ENCODE assay signal across 8 cellular contexts in the genomic region with DNA sequence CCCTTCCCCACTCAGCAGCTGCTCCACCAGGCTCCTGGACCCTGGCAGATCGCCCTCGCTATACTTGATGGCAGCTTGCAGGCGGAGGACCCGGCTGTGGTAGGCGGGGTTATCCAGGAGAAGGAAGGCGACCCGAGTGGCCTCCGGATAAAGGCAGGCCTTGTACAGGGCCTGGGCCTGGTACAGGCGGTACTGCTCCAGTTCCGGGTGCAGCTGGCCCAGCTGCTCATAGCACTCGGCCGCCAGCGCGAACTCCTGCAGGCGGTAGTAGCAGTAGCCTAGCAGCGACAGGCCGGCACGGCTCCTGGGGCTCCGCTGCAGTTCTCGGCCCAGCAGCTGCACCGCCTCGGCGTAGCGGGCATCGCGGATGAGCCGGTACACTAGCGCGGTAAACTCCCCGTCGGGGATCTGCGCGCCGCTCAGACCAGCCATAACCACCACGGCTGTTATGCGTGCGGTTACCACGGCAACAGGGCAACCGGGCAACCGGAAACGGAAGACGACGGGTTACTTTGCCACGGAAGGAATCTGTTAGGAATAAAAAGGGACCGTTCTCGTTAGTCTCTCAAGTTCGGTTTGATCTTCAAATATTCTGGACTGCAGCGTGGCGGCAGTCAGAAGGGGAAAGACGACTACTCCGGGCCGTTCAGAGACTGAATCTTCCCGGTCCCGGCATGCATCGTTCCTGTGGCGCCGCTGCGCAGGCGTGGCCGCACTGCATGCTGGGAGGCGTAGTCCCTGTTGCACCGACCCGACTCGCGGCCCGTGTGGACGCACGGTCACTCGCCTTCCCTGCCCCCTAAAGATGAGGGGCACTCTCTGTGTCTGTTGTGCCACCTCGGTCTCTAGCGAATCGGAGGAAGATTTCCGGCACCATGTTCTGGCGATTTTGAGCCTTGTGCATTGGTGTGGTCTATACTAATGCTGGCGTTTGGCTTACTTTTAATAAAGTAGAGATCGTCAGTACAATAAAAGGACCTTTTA.
A peak's percentile ranks its signal among the peaks of the same experiment; 100 is the strongest.
DNase-seq lines count a peak whose midpoint lies in the region; ATAC-seq and TF ChIP-seq lines count a peak whose summit lies in the region.

No MANE protein-coding gene starts in this region.

- TF ChIP-seq CTCF in liver (IDR thresholded peaks at IDR 0.05; ENCODE audit: low read depth, low read length, missing input control) = no peak

- no peaks in the 10 kb centered on the region for H3K36me3 ChIP-seq in liver (ENCODE audit: control insufficient read depth in 4 of 4, insufficient read depth in 3 of 4, low read depth in 1 of 4, low read length in 3 of 4)

- WGBS in liver = 4% methylated on average over 76 of the region's 76 CpGs

- H3K4me3 ChIP-seq in liver (ENCODE audit: low read depth in 1 of 3, low read length in 3 of 3) = peak overlapping the region; percentile 75 to 96 (median 79)

- peak overlapping the region; percentile 34 to 93 for H3K9ac ChIP-seq in liver (ENCODE audit: low read depth in 1 of 2, low read length in 2 of 2)

- H3K27ac ChIP-seq in liver (ENCODE audit: low read depth in 1 of 2, low read length in 2 of 2) = peak overlapping the region; percentile 89 to 92

- H3K27me3 ChIP-seq in liver (ENCODE audit: control insufficient read depth in 4 of 4, insufficient read depth in 4 of 4, low read length in 3 of 4) = no peaks in the 10 kb centered on the region

- peaks cover 3 to 11% (median 4%) of the 10 kb centered on the region in 4 donors for H3K4me1 ChIP-seq in liver (ENCODE audit: control insufficient read depth in 4 of 4, insufficient read depth in 4 of 4, low read length in 3 of 4)

- no peaks in the 10 kb centered on the region for H3K9me3 ChIP-seq in liver (ENCODE audit: control insufficient read depth in 4 of 4, low read length in 3 of 4)

- DNase-seq in C1 segment of cervical spinal cord (lab: John Stamatoyannopoulos, UW) (peak; percentile 80 to 99 (median 93)), NCI-H748 treated with DMSO at 0.1 percent for 48 hours (lab: John Stamatoyannopoulos, UW) (peak; percentile 93), dermis microvascular lymphatic vessel endothelial cell (ENCODE audit: low read depth in 2 of 2) (peak; percentile 79 to 85)
- peak; percentile 89 to 91 for DNase-seq in activated CD4-positive, alpha-beta T cell treated with anti-CD3 and anti-CD28 coated beads, Interleukin-2, amount 50 U/mL, for 48 hours
- DNase-seq in stimulated activated CD4-positive, alpha-beta T cell treated with anti-CD3 and anti-CD28 coated beads, Interleukin-4, amount 100 ng/mL, for 1 hour = peak; percentile 86

- ATAC-seq in GM19351 (IDR thresholded peaks at IDR 0.05; ENCODE audit: unreplicated experiment) (peak; percentile 94), HG03520 (IDR thresholded peaks at IDR 0.05; ENCODE audit: unreplicated experiment) (peak; percentile 97)

- TF ChIP-seq RAD21 in liver (IDR thresholded peaks at IDR 0.05) = peak in 1 of 2 donors; percentile 38

TF ChIP-seq in liver, 16 proteins besides CTCF, POLR2A, EP300 and RAD21:
- TF ChIP-seq, protein P1, sequence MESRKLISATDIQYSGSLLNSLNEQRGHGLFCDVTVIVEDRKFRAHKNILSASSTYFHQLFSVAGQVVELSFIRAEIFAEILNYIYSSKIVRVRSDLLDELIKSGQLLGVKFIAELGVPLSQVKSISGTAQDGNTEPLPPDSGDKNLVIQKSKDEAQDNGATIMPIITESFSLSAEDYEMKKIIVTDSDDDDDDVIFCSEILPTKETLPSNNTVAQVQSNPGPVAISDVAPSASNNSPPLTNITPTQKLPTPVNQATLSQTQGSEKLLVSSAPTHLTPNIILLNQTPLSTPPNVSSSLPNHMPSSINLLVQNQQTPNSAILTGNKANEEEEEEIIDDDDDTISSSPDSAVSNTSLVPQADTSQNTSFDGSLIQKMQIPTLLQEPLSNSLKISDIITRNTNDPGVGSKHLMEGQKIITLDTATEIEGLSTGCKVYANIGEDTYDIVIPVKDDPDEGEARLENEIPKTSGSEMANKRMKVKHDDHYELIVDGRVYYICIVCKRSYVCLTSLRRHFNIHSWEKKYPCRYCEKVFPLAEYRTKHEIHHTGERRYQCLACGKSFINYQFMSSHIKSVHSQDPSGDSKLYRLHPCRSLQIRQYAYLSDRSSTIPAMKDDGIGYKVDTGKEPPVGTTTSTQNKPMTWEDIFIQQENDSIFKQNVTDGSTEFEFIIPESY (IDR thresholded peaks at IDR 0.05) = peak; percentile 52
- TF ChIP-seq HNF4G (IDR thresholded peaks at IDR 0.05) (no peak), HNF4A (conservative IDR thresholded peaks at IDR 0.05) (peak; percentile 36 to 39), FOXA2 (IDR thresholded peaks at IDR 0.05) (no peak), RXRA (IDR thresholded peaks at IDR 0.05) (peak; percentile 96 to 99), SP1 (IDR thresholded peaks at IDR 0.05) (peak; percentile 69), GABPA (IDR thresholded peaks at IDR 0.05 in 1 of 2, conservative IDR thresholded peaks at IDR 0.05 in 1 of 2) (peak; percentile 86 to 96)
- TF ChIP-seq, protein P2, sequence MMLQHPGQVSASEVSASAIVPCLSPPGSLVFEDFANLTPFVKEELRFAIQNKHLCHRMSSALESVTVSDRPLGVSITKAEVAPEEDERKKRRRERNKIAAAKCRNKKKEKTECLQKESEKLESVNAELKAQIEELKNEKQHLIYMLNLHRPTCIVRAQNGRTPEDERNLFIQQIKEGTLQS (IDR thresholded peaks at IDR 0.05) = peak; percentile 44
- TF ChIP-seq, protein P3, sequence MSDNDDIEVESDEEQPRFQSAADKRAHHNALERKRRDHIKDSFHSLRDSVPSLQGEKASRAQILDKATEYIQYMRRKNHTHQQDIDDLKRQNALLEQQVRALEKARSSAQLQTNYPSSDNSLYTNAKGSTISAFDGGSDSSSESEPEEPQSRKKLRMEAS (IDR thresholded peaks at IDR 0.05) = peak; percentile 50

Comparison
In these comparisons a context has a peak if more than half of its experiments do, and no peak if none do; other contexts are left out.
1. Peak in every context shown above with its lines: DNase-seq, ATAC-seq, H3K4me3 ChIP-seq and H3K27ac ChIP-seq.